In the genomic region with DNA sequence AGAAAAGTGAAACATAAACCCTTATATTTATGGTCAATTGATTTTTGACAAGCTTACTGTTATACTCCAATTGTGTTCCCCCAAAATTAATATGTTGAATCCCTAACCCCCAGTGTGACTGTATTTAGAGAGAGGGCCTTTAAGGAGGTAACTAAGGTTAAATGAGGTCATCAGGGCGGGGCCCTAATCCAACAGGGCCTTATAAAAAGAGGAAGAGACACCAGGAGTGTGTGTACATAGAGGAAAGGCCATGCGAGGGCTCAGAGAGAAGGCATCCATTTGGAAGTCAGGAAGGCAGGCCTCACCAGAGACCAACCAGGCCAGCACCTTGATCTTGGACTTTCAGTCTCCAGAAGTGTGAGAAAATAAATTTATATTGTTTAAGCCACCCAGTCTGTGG, we compare ENCODE assay signal across 1 cellular context.
TF ChIP-seq lines count a peak whose summit lies in the region.

No MANE protein-coding gene starts in this region.

TF ChIP-seq in K562, 482 proteins besides CTCF, POLR2A, EP300 and RAD21 (continued from another document):
- TF ChIP-seq, protein P1, sequence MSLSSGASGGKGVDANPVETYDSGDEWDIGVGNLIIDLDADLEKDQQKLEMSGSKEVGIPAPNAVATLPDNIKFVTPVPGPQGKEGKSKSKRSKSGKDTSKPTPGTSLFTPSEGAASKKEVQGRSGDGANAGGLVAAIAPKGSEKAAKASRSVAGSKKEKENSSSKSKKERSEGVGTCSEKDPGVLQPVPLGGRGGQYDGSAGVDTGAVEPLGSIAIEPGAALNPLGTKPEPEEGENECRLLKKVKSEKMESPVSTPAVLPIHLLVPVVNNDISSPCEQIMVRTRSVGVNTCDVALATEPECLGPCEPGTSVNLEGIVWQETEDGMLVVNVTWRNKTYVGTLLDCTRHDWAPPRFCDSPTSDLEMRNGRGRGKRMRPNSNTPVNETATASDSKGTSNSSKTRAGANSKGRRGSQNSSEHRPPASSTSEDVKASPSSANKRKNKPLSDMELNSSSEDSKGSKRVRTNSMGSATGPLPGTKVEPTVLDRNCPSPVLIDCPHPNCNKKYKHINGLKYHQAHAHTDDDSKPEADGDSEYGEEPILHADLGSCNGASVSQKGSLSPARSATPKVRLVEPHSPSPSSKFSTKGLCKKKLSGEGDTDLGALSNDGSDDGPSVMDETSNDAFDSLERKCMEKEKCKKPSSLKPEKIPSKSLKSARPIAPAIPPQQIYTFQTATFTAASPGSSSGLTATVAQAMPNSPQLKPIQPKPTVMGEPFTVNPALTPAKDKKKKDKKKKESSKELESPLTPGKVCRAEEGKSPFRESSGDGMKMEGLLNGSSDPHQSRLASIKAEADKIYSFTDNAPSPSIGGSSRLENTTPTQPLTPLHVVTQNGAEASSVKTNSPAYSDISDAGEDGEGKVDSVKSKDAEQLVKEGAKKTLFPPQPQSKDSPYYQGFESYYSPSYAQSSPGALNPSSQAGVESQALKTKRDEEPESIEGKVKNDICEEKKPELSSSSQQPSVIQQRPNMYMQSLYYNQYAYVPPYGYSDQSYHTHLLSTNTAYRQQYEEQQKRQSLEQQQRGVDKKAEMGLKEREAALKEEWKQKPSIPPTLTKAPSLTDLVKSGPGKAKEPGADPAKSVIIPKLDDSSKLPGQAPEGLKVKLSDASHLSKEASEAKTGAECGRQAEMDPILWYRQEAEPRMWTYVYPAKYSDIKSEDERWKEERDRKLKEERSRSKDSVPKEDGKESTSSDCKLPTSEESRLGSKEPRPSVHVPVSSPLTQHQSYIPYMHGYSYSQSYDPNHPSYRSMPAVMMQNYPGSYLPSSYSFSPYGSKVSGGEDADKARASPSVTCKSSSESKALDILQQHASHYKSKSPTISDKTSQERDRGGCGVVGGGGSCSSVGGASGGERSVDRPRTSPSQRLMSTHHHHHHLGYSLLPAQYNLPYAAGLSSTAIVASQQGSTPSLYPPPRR (CRISPR knock-in tag; IDR thresholded peaks at IDR 0.05; ENCODE audit: borderline replicate concordance): no peak
- no peak for TF ChIP-seq TFAM (CRISPR knock-in tag; conservative IDR thresholded peaks at IDR 0.05)
- TF ChIP-seq TEAD2 (tag; IDR thresholded peaks at IDR 0.05): no peak
- TF ChIP-seq ZNF589 (CRISPR knock-in tag; IDR thresholded peaks at IDR 0.05; ENCODE audit: low read depth): no peak
- TF ChIP-seq, protein P2, sequence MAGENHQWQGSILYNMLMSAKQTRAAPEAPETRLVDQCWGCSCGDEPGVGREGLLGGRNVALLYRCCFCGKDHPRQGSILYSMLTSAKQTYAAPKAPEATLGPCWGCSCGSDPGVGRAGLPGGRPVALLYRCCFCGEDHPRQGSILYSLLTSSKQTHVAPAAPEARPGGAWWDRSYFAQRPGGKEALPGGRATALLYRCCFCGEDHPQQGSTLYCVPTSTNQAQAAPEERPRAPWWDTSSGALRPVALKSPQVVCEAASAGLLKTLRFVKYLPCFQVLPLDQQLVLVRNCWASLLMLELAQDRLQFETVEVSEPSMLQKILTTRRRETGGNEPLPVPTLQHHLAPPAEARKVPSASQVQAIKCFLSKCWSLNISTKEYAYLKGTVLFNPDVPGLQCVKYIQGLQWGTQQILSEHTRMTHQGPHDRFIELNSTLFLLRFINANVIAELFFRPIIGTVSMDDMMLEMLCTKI (IDR thresholded peaks at IDR 0.05; ENCODE audit: partially characterized antibody): no peak
- TF ChIP-seq, protein P3, sequence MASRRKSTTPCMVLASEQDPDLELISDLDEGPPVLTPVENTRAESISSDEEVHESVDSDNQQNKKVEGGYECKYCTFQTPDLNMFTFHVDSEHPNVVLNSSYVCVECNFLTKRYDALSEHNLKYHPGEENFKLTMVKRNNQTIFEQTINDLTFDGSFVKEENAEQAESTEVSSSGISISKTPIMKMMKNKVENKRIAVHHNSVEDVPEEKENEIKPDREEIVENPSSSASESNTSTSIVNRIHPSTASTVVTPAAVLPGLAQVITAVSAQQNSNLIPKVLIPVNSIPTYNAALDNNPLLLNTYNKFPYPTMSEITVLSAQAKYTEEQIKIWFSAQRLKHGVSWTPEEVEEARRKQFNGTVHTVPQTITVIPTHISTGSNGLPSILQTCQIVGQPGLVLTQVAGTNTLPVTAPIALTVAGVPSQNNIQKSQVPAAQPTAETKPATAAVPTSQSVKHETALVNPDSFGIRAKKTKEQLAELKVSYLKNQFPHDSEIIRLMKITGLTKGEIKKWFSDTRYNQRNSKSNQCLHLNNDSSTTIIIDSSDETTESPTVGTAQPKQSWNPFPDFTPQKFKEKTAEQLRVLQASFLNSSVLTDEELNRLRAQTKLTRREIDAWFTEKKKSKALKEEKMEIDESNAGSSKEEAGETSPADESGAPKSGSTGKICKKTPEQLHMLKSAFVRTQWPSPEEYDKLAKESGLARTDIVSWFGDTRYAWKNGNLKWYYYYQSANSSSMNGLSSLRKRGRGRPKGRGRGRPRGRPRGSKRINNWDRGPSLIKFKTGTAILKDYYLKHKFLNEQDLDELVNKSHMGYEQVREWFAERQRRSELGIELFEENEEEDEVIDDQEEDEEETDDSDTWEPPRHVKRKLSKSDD (conservative IDR thresholded peaks at IDR 0.05; ENCODE audit: low read length): no peak
- no peak for TF ChIP-seq RHOXF2B (CRISPR knock-in tag; conservative IDR thresholded peaks at IDR 0.05)
- TF ChIP-seq DPF2 (IDR thresholded peaks at IDR 0.05): peak; percentile 11; the same call in 1 of the 2 replicates
- no peak for TF ChIP-seq PPARD (CRISPR knock-in tag; IDR thresholded peaks at IDR 0.05)
